In genomic region chr20:43631598-43631997, GRCh38 we compare ENCODE assay signal across 18 cellular contexts. TPM values are rescaled to one million over a fixed set of nuclear protein-coding genes. Genes with fewer than 3 reads are reported as not detected.
DNase-seq lines count a peak whose midpoint lies in the region; ATAC-seq and TF ChIP-seq lines count a peak whose summit lies in the region.
"Had no signal": no experiment of that assay in that cellular context is flagged by ENCODE, and none has a peak within 500 bp of the region (broad histone marks: within the 10 kb centered on the region; RNA-seq: fewer than 3 reads in every experiment).

No MANE protein-coding gene starts in this region.

- ATAC-seq in activated CD8-positive, alpha-beta memory T cell treated with anti-CD3 and anti-CD28 coated beads, Interleukin-2, amount 10 ng/mL, durations not matched to agents 7 days and 5 days: no peak
- ATAC-seq in heart right ventricle (peak in 5 of 8 donors; percentile 58 to 74 (median 64)), left ventricle myocardium superior (peak; percentile 88)
- ATAC-seq: A549, GM23338 had no signal

- intact Hi-C loops in heart right ventricle (cut with DNase I): no loop called here
- intact Hi-C loops in cardiac septum (cut with DNase I): no loop called here
- intact Hi-C loops in left ventricle myocardium superior (cut with micrococcal nuclease): no loop called here
- intact Hi-C loops in testis (cut with DNase I; ENCODE audit: low total_unique reads): no loop called here

- CTCF ChIA-PET in activated CD8-positive, alpha-beta memory T cell treated with anti-CD3 and anti-CD28 coated beads, Interleukin-2, amount 10 ng/mL, durations not matched to agents 7 days and 5 days (lab: Charles Lee): no interaction called here

- WGBS in heart right ventricle, 2 donors: 85 to 87% methylated on average over 8 of the region's 8 CpGs
- 71 to 73% methylated on average over 8 of the region's 8 CpGs for whole genome bisulfite sequencing in testis, 2 donors

- in situ Hi-C loops in brain microvascular endothelial cell (cut with HindIII; ENCODE audit: low pct_ligation_motif_present, low sequenced_read_pairs): no loop called here

- no peak for TF ChIP-seq CTCF in heart right ventricle (IDR thresholded peaks at IDR 0.05)
- TF ChIP-seq CTCF in testis (IDR thresholded peaks at IDR 0.05): no peak
- no peak for TF ChIP-seq CTCF in brain microvascular endothelial cell (IDR thresholded peaks at IDR 0.05; ENCODE audit: low read depth, low read length, missing control alignments)

- no peak for TF ChIP-seq POLR2A in testis (IDR thresholded peaks at IDR 0.05)

- no peaks in the 10 kb centered on the region for H3K9me3 Mint-ChIP-seq in activated CD8-positive, alpha-beta memory T cell treated with anti-CD3 and anti-CD28 coated beads, Interleukin-2, amount 10 ng/mL, durations not matched to agents 7 days and 5 days (ENCODE audit: low read depth)
- H3K9me3 Mint-ChIP-seq in activated T-cell treated with anti-CD3 and anti-CD28 coated beads, Interleukin-2, amount 50 U/mL, for 24 hours: no peaks in the 10 kb centered on the region
- H3K9me3 Mint-ChIP-seq: CD4-positive, alpha-beta T cell; GM23338 had no signal

- H3K9me3 ChIP-seq in heart right ventricle (no peaks in the 10 kb centered on the region), testis (no peaks in the 10 kb centered on the region)
- H3K9me3 ChIP-seq: A549, Caco-2 had no signal

- H3K4me3 ChIP-seq in heart right ventricle (no peak overlapping the region), testis (no peak overlapping the region), brain microvascular endothelial cell (ENCODE audit: low read depth, low read length) (no peak overlapping the region)
- H3K4me3 ChIP-seq: A549, GM23338 had no signal

- no peaks in the 10 kb centered on the region for H3K27me3 Mint-ChIP-seq in activated CD8-positive, alpha-beta memory T cell treated with anti-CD3 and anti-CD28 coated beads, Interleukin-2, amount 10 ng/mL, durations not matched to agents 7 days and 5 days
- no peaks in the 10 kb centered on the region for H3K27me3 Mint-ChIP-seq in activated T-cell treated with anti-CD3 and anti-CD28 coated beads, Interleukin-2, amount 50 U/mL, for 24 hours
- H3K27me3 Mint-ChIP-seq: CD4-positive, alpha-beta T cell had no signal

- peak; percentile 7 for DNase-seq in activated CD8-positive, alpha-beta memory T cell treated with anti-CD3 and anti-CD28 coated beads, Interleukin-2, amount 50 U/mL, for 48 hours
- no peak for DNase-seq in activated CD8-positive, alpha-beta memory T cell treated with anti-CD3 and anti-CD28 coated beads, Interleukin-2, amount 10 ng/mL, durations not matched to agents 7 days and 5 days
- DNase-seq in heart right ventricle: peak in 1 of 2 donors; percentile 4
- DNase-seq in cardiac septum (ENCODE audit: low spot score): no peak
- DNase-seq in left ventricle myocardium superior: no peak
- peak; percentile 80 for DNase-seq in testis
- no peak for DNase-seq in brain microvascular endothelial cell
- no peak for DNase-seq in activated T-cell treated with anti-CD3 and anti-CD28 coated beads, Interleukin-2, amount 50 U/mL, for 24 hours
- DNase-seq: AML-193; Caco-2; CD4-positive, alpha-beta T cell; DMS79; GDM1; HCEC 1CT had no signal

- peaks cover 7% of the 10 kb centered on the region for H3K36me3 Mint-ChIP-seq in activated CD8-positive, alpha-beta memory T cell treated with anti-CD3 and anti-CD28 coated beads, Interleukin-2, amount 10 ng/mL, durations not matched to agents 7 days and 5 days
- peaks cover 57% of the 10 kb centered on the region for H3K36me3 Mint-ChIP-seq in activated T-cell treated with anti-CD3 and anti-CD28 coated beads, Interleukin-2, amount 50 U/mL, for 24 hours (ENCODE audit: low read depth)

- H3K27ac ChIP-seq in heart right ventricle: no peak overlapping the region
- peak overlapping the region; percentile 47 to 62 for H3K27ac ChIP-seq in testis
- H3K27ac ChIP-seq in brain microvascular endothelial cell: no peak overlapping the region
- H3K27ac ChIP-seq: 22Rv1, A549, C4-2B had no signal

- no peak overlapping the region for H3K4me3 Mint-ChIP-seq in activated CD8-positive, alpha-beta memory T cell treated with anti-CD3 and anti-CD28 coated beads, Interleukin-2, amount 10 ng/mL, durations not matched to agents 7 days and 5 days
- no peak overlapping the region for H3K4me3 Mint-ChIP-seq in activated T-cell treated with anti-CD3 and anti-CD28 coated beads, Interleukin-2, amount 50 U/mL, for 24 hours
- H3K4me3 Mint-ChIP-seq: CD4-positive, alpha-beta T cell; GM23338 had no signal

- no peak overlapping the region for H3K27ac Mint-ChIP-seq in activated CD8-positive, alpha-beta memory T cell treated with anti-CD3 and anti-CD28 coated beads, Interleukin-2, amount 10 ng/mL, durations not matched to agents 7 days and 5 days
- no peak overlapping the region for H3K27ac Mint-ChIP-seq in activated T-cell treated with anti-CD3 and anti-CD28 coated beads, Interleukin-2, amount 50 U/mL, for 24 hours
- H3K27ac Mint-ChIP-seq: CD4-positive, alpha-beta T cell; GM23338 had no signal

- H3K4me1 ChIP-seq in heart right ventricle (no peaks in the 10 kb centered on the region), testis (peaks cover 7% of the 10 kb centered on the region)

- H3K4me1 Mint-ChIP-seq in activated CD8-positive, alpha-beta memory T cell treated with anti-CD3 and anti-CD28 coated beads, Interleukin-2, amount 10 ng/mL, durations not matched to agents 7 days and 5 days: no peaks in the 10 kb centered on the region
- no peaks in the 10 kb centered on the region for H3K4me1 Mint-ChIP-seq in activated T-cell treated with anti-CD3 and anti-CD28 coated beads, Interleukin-2, amount 50 U/mL, for 24 hours (ENCODE audit: low read depth)
- H3K4me1 Mint-ChIP-seq: GM23338 had no signal

- H3K27me3 ChIP-seq in heart right ventricle: no peaks in the 10 kb centered on the region
- H3K27me3 ChIP-seq in testis: no peaks in the 10 kb centered on the region
- no peaks in the 10 kb centered on the region for H3K27me3 ChIP-seq in brain microvascular endothelial cell (replicated peaks)

- peaks cover 0 to 98% (median 14%) of the 10 kb centered on the region in 9 donors for H3K36me3 ChIP-seq in heart right ventricle
- no peaks in the 10 kb centered on the region for H3K36me3 ChIP-seq in testis (ENCODE audit: low read depth, missing control alignments)
- H3K36me3 ChIP-seq in brain microvascular endothelial cell (replicated peaks): no peaks in the 10 kb centered on the region

RNA-seq across cellular contexts. Expression of gene MYBL2, which starts 35.3 kb away (rescaled TPM):
- 100 to 1,000 TPM; 114 to 118 TPM for total RNA-seq in activated CD8-positive, alpha-beta memory T cell treated with anti-CD3 and anti-CD28 coated beads, Interleukin-2, amount 10 ng/mL, durations not matched to agents 7 days and 5 days
- total RNA-seq in heart right ventricle (1 to 10 TPM in 2 of 10 donors, under 1 TPM in 6, not detected in 2; 0.09 to 6.0 (median 0.27) TPM), cardiac septum (0.13 TPM), left ventricle myocardium superior (0.84 TPM), testis (10 to 100 TPM; 27.7 to 32.9 TPM)
- polyA plus RNA-seq in heart right ventricle (under 1 TPM; 0.17 to 0.29 TPM), testis (ENCODE audit: insufficient read depth, low read depth, low replicate concordance) (31.2 TPM)

RNA-seq across cellular contexts. Expression of gene IFT52, which starts 40.9 kb away (rescaled TPM):
- 10 to 100 TPM; 15.9 to 18.3 TPM for total RNA-seq in activated CD8-positive, alpha-beta memory T cell treated with anti-CD3 and anti-CD28 coated beads, Interleukin-2, amount 10 ng/mL, durations not matched to agents 7 days and 5 days
- total RNA-seq in heart right ventricle: 1 to 10 TPM; 5.2 to 8.0 (median 6.8) TPM
- polyA plus RNA-seq in heart right ventricle: 1 to 10 TPM; 8.0 to 8.9 TPM
- total RNA-seq in cardiac septum: 10.2 TPM
- 5.2 TPM for total RNA-seq in left ventricle myocardium superior
- total RNA-seq in testis: 10 to 100 TPM; 57.1 to 67.3 TPM
- 94.2 TPM for polyA plus RNA-seq in testis (ENCODE audit: insufficient read depth, low read depth, low replicate concordance)

Comparison
In these comparisons a context has a peak if more than half of its experiments do, and no peak if none do; other contexts are left out.
1. DNase-seq: peak in activated CD8-positive, alpha-beta memory T cell treated with anti-CD3 and anti-CD28 coated beads, Interleukin-2, amount 50 U/mL, for 48 hours (single experiment) and testis (single experiment); none in activated CD8-positive, alpha-beta memory T cell treated with anti-CD3 and anti-CD28 coated beads, Interleukin-2, amount 10 ng/mL, durations not matched to agents 7 days and 5 days (single experiment), cardiac septum (single experiment), left ventricle myocardium superior (single experiment), brain microvascular endothelial cell (single experiment) and activated T-cell treated with anti-CD3 and anti-CD28 coated beads, Interleukin-2, amount 50 U/mL, for 24 hours (single experiment).
2. H3K27ac ChIP-seq: peak in testis (2 of 2); none in heart right ventricle (0 of 10) and brain microvascular endothelial cell (single experiment).
3. RNA of gene MYBL2, which starts 35.3 kb away (total RNA-seq): 114 to 118 TPM in activated CD8-positive, alpha-beta memory T cell treated with anti-CD3 and anti-CD28 coated beads, Interleukin-2, amount 10 ng/mL, durations not matched to agents 7 days and 5 days and 27.7 to 32.9 TPM in testis; 0.84 TPM in left ventricle myocardium superior (single experiment), 0.09 to 6.0 TPM in heart right ventricle and 0.13 TPM in cardiac septum (single experiment); every median in the first group is over 4 times any median in the second.